ENCODE assay signal across 9 cellular contexts in the genomic region with DNA sequence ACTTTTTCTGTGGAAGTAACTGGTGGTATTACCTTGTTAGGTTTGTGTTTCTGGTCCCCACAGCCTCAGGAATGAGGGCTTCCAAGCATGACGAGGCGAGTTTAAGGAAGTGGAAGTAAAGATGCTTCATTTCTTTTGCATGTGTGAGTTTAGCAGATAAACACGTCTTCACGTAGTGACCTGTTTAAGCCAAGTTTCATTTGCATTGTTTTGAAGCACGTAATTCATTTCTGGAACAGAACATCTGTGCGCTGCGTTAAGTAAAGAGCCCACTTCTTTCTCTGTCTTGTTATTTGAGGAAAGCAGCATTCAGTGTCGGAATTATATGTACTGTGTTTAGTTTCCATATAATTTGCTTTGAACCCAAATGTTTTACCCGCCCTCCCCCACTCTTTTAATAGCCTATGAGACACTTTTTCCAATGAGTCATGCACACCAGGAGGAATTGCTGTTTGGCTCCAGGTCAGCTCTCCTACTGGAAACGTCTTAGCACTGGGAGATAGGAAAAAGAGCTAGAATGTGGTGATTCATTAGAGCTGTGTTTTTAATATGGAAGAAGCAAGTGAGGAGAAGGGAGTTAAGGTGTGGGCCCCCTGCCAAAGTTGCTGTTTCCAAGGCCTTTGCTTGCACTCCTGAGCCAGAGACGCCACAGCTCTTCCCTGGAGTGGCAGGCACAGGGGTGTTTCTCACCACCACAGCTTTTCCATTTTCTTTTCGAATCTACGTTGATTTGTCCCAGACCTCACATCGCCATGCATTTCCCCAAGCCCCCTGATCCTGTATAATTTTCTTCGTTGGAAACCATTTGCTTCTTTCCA. TPM values are rescaled to one million over a fixed set of nuclear protein-coding genes. Genes with fewer than 3 reads are reported as not detected.
A peak's percentile ranks its signal among the peaks of the same experiment; 100 is the strongest.
DNase-seq lines count a peak whose midpoint lies in the region; ATAC-seq and TF ChIP-seq lines count a peak whose summit lies in the region.
"Had no signal": no experiment of that assay in that cellular context is flagged by ENCODE, and none has a peak within 500 bp of the region (broad histone marks: within the 10 kb centered on the region; RNA-seq: fewer than 3 reads in every experiment).

No MANE protein-coding gene starts in this region.

- peak; percentile 84 for ATAC-seq in HG03103 (IDR thresholded peaks at IDR 0.05; ENCODE audit: low read depth, unreplicated experiment)

- H3K27ac Mint-ChIP-seq in CD8-positive, alpha-beta memory T cell, result no peak overlapping the region

- no peaks in the 10 kb centered on the region for H3K27me3 ChIP-seq in ascending aorta
- H3K27me3 ChIP-seq in subcutaneous abdominal adipose tissue (ENCODE audit: control insufficient read depth in 5 of 5, insufficient read depth in 4 of 5, low read length in 5 of 5), result no peaks in the 10 kb centered on the region
- H3K27me3 ChIP-seq in CD8-positive, alpha-beta memory T cell (ENCODE audit: insufficient read depth, low read length, poor library complexity, severe bottlenecking), result no peaks in the 10 kb centered on the region

- H3K27ac ChIP-seq in ascending aorta (peak overlapping the region; percentile 92 to 93), subcutaneous abdominal adipose tissue (ENCODE audit: low read depth, low read length) (peak overlapping the region; percentile 73)
- H3K27ac ChIP-seq in CD8-positive, alpha-beta memory T cell (ENCODE audit: low read depth, low read length), result no peak overlapping the region

- peak overlapping the region; percentile 4 to 40 for H3K4me3 ChIP-seq in ascending aorta
- H3K4me3 ChIP-seq in subcutaneous abdominal adipose tissue (ENCODE audit: low read depth in 1 of 5, low read length in 5 of 5), result peak overlapping the region in 4 of 5 donors; percentile 9 to 52 (median 44)
- H3K4me3 ChIP-seq in CD8-positive, alpha-beta memory T cell (ENCODE audit: low read length), result no peak overlapping the region

- H3K36me3 Mint-ChIP-seq in CD8-positive, alpha-beta memory T cell, result no peaks in the 10 kb centered on the region

- peak overlapping the region in 1 of 5 donors; percentile 33 for H3K9ac ChIP-seq in subcutaneous abdominal adipose tissue (ENCODE audit: low read length in 5 of 5)

- POLR2A ChIA-PET in CD8-positive, alpha-beta memory T cell (lab: Charles Lee), result no interaction called here

- intact Hi-C loops in ascending aorta (cut with DNase I), result loop anchor here (1.0 to 2.0 kb wide), 4 partner anchors 16 to 191 kb away; a partner anchor contains a TSS

- H3K9me3 ChIP-seq in ascending aorta, result no peaks in the 10 kb centered on the region
- H3K9me3 ChIP-seq in subcutaneous abdominal adipose tissue (ENCODE audit: control insufficient read depth in 5 of 5, low read length in 5 of 5), result peaks cover 0 to 7% (median 3%) of the 10 kb centered on the region in 5 donors
- no peaks in the 10 kb centered on the region for H3K9me3 ChIP-seq in CD8-positive, alpha-beta memory T cell (ENCODE audit: low read length)

- peaks cover 10 to 14% of the 10 kb centered on the region in 2 donors for H3K4me1 ChIP-seq in ascending aorta
- H3K4me1 ChIP-seq in subcutaneous abdominal adipose tissue (ENCODE audit: control insufficient read depth in 5 of 5, insufficient read depth in 5 of 5, low read length in 5 of 5), result peaks cover 3 to 32% (median 24%) of the 10 kb centered on the region in 5 donors
- H3K4me1 ChIP-seq in CD8-positive, alpha-beta memory T cell (ENCODE audit: insufficient read depth, low read length), result no peaks in the 10 kb centered on the region

- no peaks in the 10 kb centered on the region for H3K4me1 Mint-ChIP-seq in CD8-positive, alpha-beta memory T cell

- DNase-seq in GM04503 (ENCODE audit: low read depth), result peak; percentile 91
- DNase-seq in ascending aorta (ENCODE audit: low spot score in 2 of 2), result peak; percentile 25 to 95
- peak; percentile 94 for DNase-seq in iris pigment epithelial cell (ENCODE audit: low read depth)
- no peak for DNase-seq in CD8-positive, alpha-beta memory T cell
- no peak for DNase-seq in stimulated activated naive CD4-positive, alpha-beta T cell (lab: John Stamatoyannopoulos, UW)
- DNase-seq in AML-193 (lab: John Stamatoyannopoulos, UW), result no peak

- CTCF ChIA-PET in CD8-positive, alpha-beta memory T cell (lab: Charles Lee), result interaction anchor here (1.0 kb wide), 1 partner anchor 9 kb away, joined by 3 read pairs; no protein-coding TSS in a partner anchor

- peaks cover 6 to 26% of the 10 kb centered on the region in 2 donors for H3K27me3 Mint-ChIP-seq in CD8-positive, alpha-beta memory T cell

- H3K4me3 Mint-ChIP-seq in CD8-positive, alpha-beta memory T cell, result no peak overlapping the region

- TF ChIP-seq CTCF in ascending aorta (IDR thresholded peaks at IDR 0.05), result no peak

- peaks cover 0 to 4% (median 0%) of the 10 kb centered on the region in 5 donors for H3K9me3 Mint-ChIP-seq in CD8-positive, alpha-beta memory T cell

- H3K36me3 ChIP-seq in ascending aorta, result no peaks in the 10 kb centered on the region
- no peaks in the 10 kb centered on the region for H3K36me3 ChIP-seq in subcutaneous abdominal adipose tissue (ENCODE audit: control insufficient read depth in 5 of 5, insufficient read depth in 5 of 5, low read length in 5 of 5)
- H3K36me3 ChIP-seq in CD8-positive, alpha-beta memory T cell (ENCODE audit: insufficient read depth, low read length), result no peaks in the 10 kb centered on the region

RNA-seq across cellular contexts. Expression of a gene that starts 36.8 kb away (rescaled TPM):
- total RNA-seq in ascending aorta, result not detected
- total RNA-seq in CD8-positive, alpha-beta memory T cell, result not detected
- polyA plus RNA-seq in CD8-positive, alpha-beta memory T cell, result not detected
- total RNA-seq: mononuclear cell had no signal

Comparison
In these comparisons a context has a peak if more than half of its experiments do, and no peak if none do; other contexts are left out.
1. DNase-seq: peak in GM04503 (single experiment), ascending aorta (2 of 2) and iris pigment epithelial cell (single experiment); none in CD8-positive, alpha-beta memory T cell (0 of 5), stimulated activated naive CD4-positive, alpha-beta T cell (0 of 6) and AML-193 (0 of 2).